In the genomic region with DNA sequence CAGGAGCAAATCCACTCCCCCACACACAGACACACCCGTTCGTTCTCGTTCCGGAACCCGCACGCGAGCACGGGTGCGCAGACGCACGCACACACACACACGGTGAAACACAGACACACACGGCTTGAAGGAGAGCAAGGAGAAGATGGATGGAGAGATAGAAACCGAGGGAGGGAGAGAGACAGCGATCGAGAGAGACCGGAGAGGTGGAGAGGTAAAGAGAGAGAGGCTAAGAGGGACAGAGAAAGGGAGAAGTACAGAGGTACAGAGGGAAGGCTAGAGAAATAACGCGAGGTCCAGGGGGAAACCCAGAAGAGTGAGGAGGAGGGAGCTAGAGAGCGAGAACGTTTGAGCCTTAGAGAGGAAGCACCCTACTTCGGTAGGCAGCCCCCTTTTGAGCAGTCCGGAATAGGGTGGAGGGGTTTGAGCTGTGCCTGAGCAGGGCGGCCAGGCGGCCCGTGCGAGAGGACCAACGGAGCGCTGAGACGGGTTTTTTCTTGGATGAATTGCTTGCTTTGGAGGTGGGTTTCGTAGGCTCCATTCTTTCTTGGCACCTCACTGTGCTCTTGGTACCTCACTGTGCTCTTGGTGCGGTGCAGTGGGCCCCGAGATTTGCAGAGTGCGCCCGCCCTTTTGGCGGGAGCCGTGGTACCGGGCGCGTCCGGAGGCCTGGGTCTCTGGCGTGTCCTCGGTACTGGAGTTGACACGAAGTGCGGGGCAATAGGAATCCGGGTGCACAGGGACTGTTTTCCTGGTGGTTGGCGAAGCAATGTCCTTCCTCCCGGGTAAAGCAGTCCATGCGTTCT, we compare ENCODE assay signal across 8 cellular contexts.
DNase-seq lines count a peak whose midpoint lies in the region; ATAC-seq, FAIRE-seq and TF ChIP-seq lines count a peak whose summit lies in the region.

No MANE protein-coding gene starts in this region.

- H3K9ac ChIP-seq in skeletal muscle tissue (ENCODE audit: low read depth in 1 of 3, low read length in 3 of 3), result peak overlapping the region in 2 of 3 donors; percentile 19 to 23

- ATAC-seq in HG03039 (IDR thresholded peaks at IDR 0.05; ENCODE audit: unreplicated experiment) (no peak), GM19351 (IDR thresholded peaks at IDR 0.05; ENCODE audit: unreplicated experiment) (no peak)

- H3K36me3 ChIP-seq in iPS DF 6.9 (ENCODE audit: control insufficient read depth, insufficient read depth, low read length), result no peaks in the 10 kb centered on the region
- no peaks in the 10 kb centered on the region for H3K36me3 ChIP-seq in skeletal muscle tissue (ENCODE audit: control insufficient read depth in 3 of 3, insufficient read depth in 3 of 3, low read length in 3 of 3)

- no peaks in the 10 kb centered on the region for H3K4me1 ChIP-seq in iPS DF 6.9 (ENCODE audit: control insufficient read depth, insufficient read depth, low read length)
- peaks cover 18 to 19% (median 18%) of the 10 kb centered on the region in 3 donors for H3K4me1 ChIP-seq in skeletal muscle tissue (ENCODE audit: control insufficient read depth in 3 of 3, insufficient read depth in 3 of 3, low read length in 3 of 3)

- peak overlapping the region; percentile 53 for H3K4me3 ChIP-seq in HL-60 (replicated peaks; ENCODE audit: insufficient read depth, low read length)
- H3K4me3 ChIP-seq in iPS DF 6.9 (ENCODE audit: low read length), result peak overlapping the region; percentile 77; the same call in 1 of the 2 replicates
- H3K4me3 ChIP-seq in skeletal muscle tissue (ENCODE audit: low read length in 3 of 3), result peak overlapping the region; percentile 57 to 74 (median 69)

- TF ChIP-seq CTCF in HL-60 (IDR thresholded peaks at IDR 0.05; ENCODE audit: insufficient read depth, low read length), result no peak

- H3K27me3 ChIP-seq in HL-60 (ENCODE audit: insufficient read depth, poor library complexity, severe bottlenecking), result no peaks in the 10 kb centered on the region
- peaks cover 31% of the 10 kb centered on the region for H3K27me3 ChIP-seq in iPS DF 6.9 (ENCODE audit: control insufficient read depth, insufficient read depth, low read length)
- H3K27me3 ChIP-seq in skeletal muscle tissue (ENCODE audit: control insufficient read depth in 3 of 3, insufficient read depth in 3 of 3, low read length in 3 of 3), result peaks cover 35 to 53% (median 51%) of the 10 kb centered on the region in 3 donors

- FAIRE-seq in RCC 7860 (lab: Jason Lieb, UNC), result no peak

- WGBS in iPS DF 6.9 (ENCODE audit: insufficient coverage, insufficient read length), result no CpG with 5 or more reads among the region's 49 CpGs

- H3K9me3 ChIP-seq in iPS DF 6.9 (ENCODE audit: control insufficient read depth, insufficient read depth, low read length) (no peaks in the 10 kb centered on the region), skeletal muscle tissue (ENCODE audit: control insufficient read depth in 3 of 3, low read length in 3 of 3) (no peaks in the 10 kb centered on the region)

- DNase-seq in EH (ENCODE audit: low read depth) (peak; percentile 60), HL-60 (ENCODE audit: low read depth in 1 of 2, low spot score in 1 of 2) (peak; percentile 68 to 69), RCC 7860 (ENCODE audit: low spot score) (peak; percentile 44), amniotic epithelial cell (ENCODE audit: low read depth) (peak; percentile 56), iPS DF 6.9 (ENCODE audit: low read depth, low spot score) (peak; percentile 25)

- H3K27ac ChIP-seq in HL-60 (replicated peaks) (peak overlapping the region; percentile 54), iPS DF 6.9 (ENCODE audit: low read length) (no peak overlapping the region), skeletal muscle tissue (ENCODE audit: low read depth, low read length) (no peak overlapping the region)
